3 cellular contexts compared by ENCODE assay signal in genomic region chr10:112896722-112897121, GRCh38.
A peak's percentile ranks its signal among the peaks of the same experiment; 100 is the strongest.
TF ChIP-seq lines count a peak whose summit lies in the region.

No MANE protein-coding gene starts in this region.

TF ChIP-seq in K562, 482 proteins besides CTCF, POLR2A, EP300 and RAD21:
- TF ChIP-seq RBM25 (IDR thresholded peaks at IDR 0.05; ENCODE audit: low read depth, low read length, severe bottlenecking) (peak; percentile 57), ARID1B (IDR thresholded peaks at IDR 0.05) (no peak), RFX1 (IDR thresholded peaks at IDR 0.05) (no peak), HES1 (IDR thresholded peaks at IDR 0.05; ENCODE audit: low read depth) (no peak), PHTF2 (CRISPR knock-in tag; IDR thresholded peaks at IDR 0.05) (no peak)

TF ChIP-seq in HepG2, 621 proteins besides CTCF, POLR2A, EP300 and RAD21:
- 0 out of 2 replicates have a peak, but pooled peaks have one; percentile 6 for TF ChIP-seq HDAC2 (CRISPR knock-in tag; IDR thresholded peaks at IDR 0.05)
- TF ChIP-seq ZMYM3 (CRISPR knock-in tag; IDR thresholded peaks at IDR 0.05) = peak; percentile 70; the same call in 1 of the 2 replicates
- no peak for TF ChIP-seq ZNF772 (CRISPR knock-in tag; IDR thresholded peaks at IDR 0.05)
- TF ChIP-seq ZNF280D (CRISPR knock-in tag; IDR thresholded peaks at IDR 0.05) = 0 out of 2 replicates have a peak, but pooled peaks have one; percentile 3
- TF ChIP-seq CHD4 (IDR thresholded peaks at IDR 0.05; ENCODE audit: borderline replicate concordance, low read length) = peak; percentile 80; the same call in 1 of the 2 replicates
- TF ChIP-seq RCOR2 (CRISPR knock-in tag; IDR thresholded peaks at IDR 0.05) = 0 out of 2 replicates have a peak, but pooled peaks have one; percentile 2
- TF ChIP-seq IKZF1 (IDR thresholded peaks at IDR 0.05) = no peak
- TF ChIP-seq ZNF780A (CRISPR knock-in tag; IDR thresholded peaks at IDR 0.05) = no peak
- no peak for TF ChIP-seq JUNB (CRISPR knock-in tag; IDR thresholded peaks at IDR 0.05; ENCODE audit: borderline replicate concordance)
- no peak for TF ChIP-seq GTF2F1 (IDR thresholded peaks at IDR 0.05; ENCODE audit: low read length)
- TF ChIP-seq ZNF629 (CRISPR knock-in tag; conservative IDR thresholded peaks at IDR 0.05) = peak; percentile 89
TF ChIP-seq in HepG2: peak in this region for 6.

TF ChIP-seq in GM12891, 5 proteins besides CTCF, POLR2A, EP300 and RAD21:
- no peak for TF ChIP-seq PAX5 (IDR thresholded peaks at IDR 0.05; ENCODE audit: insufficient read depth, low read length, severe bottlenecking)
- TF ChIP-seq POU2F2 (IDR thresholded peaks at IDR 0.05; ENCODE audit: low read depth, low read length) = no peak
- no peak for TF ChIP-seq POLR2AphosphoS5 (IDR thresholded peaks at IDR 0.05; ENCODE audit: low read depth, low read length)
- TF ChIP-seq SPI1 (IDR thresholded peaks at IDR 0.05; ENCODE audit: low read depth, low read length) = no peak
- no peak for TF ChIP-seq TAF1 (IDR thresholded peaks at IDR 0.05; ENCODE audit: low read depth, low read length)
TF ChIP-seq in GM12891: peak in this region for 0.
